8 cellular contexts compared by ENCODE assay signal in genomic region chr1:205285391-205286101, GRCh38. TPM values are rescaled to one million over a fixed set of nuclear protein-coding genes. Genes with fewer than 3 reads are reported as not detected.
DNase-seq lines count a peak whose midpoint lies in the region; ATAC-seq, FAIRE-seq and TF ChIP-seq lines count a peak whose summit lies in the region.

No MANE protein-coding gene starts in this region.

- H3K9me3 ChIP-seq in K562 (replicated peaks; ENCODE audit: control insufficient read depth, insufficient read depth, low read depth, low read length) = no peaks in the 10 kb centered on the region
- H3K9me3 ChIP-seq in naive thymus-derived CD4-positive, alpha-beta T cell (ENCODE audit: control insufficient read depth in 2 of 3, low read length in 3 of 3) = no peaks in the 10 kb centered on the region

- DNase-seq in GM06990 (ENCODE audit: extremely low read depth, insufficient read length) (peak; percentile 67), T follicular helper cell (ENCODE audit: low read depth) (peak; percentile 32), K562 (ENCODE audit: extremely low read depth in 1 of 4, low spot score in 3 of 4) (no peak), NCI-H748 (lab: John Stamatoyannopoulos, UW; ENCODE audit: unreplicated experiment) (no peak), NCI-H526 treated with DMSO at 0.1 percent for 48 hours (lab: John Stamatoyannopoulos, UW) (no peak)
- peak in 8 of 9 donors; percentile 47 to 78 (median 68) for DNase-seq in naive thymus-derived CD4-positive, alpha-beta T cell

- in situ Hi-C loops in K562 (cut with MboI) = no loop called here

- H3K27ac Mint-ChIP-seq in naive thymus-derived CD4-positive, alpha-beta T cell = peak overlapping the region; percentile 90 to 99 (median 97)

- H3K4me2 ChIP-seq in K562 (ENCODE audit: insufficient read depth, low read length) = no peak overlapping the region

- H3K4me1 ChIP-seq in K562 (replicated peaks in 1 of 2; ENCODE audit: control insufficient read depth in 2 of 2, insufficient read depth in 2 of 2, low read length in 2 of 2) = peaks cover 14 to 24% of the 10 kb centered on the region in 2 experiments
- peaks cover 55 to 68% of the 10 kb centered on the region in 2 donors for H3K4me1 ChIP-seq in naive thymus-derived CD4-positive, alpha-beta T cell (ENCODE audit: control insufficient read depth in 2 of 2, insufficient read depth in 2 of 2, low read length in 2 of 2)

- CTCF ChIA-PET in K562 (lab: Yijun Ruan, JAX; ENCODE audit: low intra/inter-chr PET ratio) = no interaction called here
- CTCF ChIA-PET in naive thymus-derived CD4-positive, alpha-beta T cell (lab: Charles Lee) = interaction anchor here (0.7 to 23.1 kb wide), 8 partner anchors 8 to 48 kb away, joined by 3 to 955 read pairs (median 4); partner anchors contain the start of gene NUAK2

- H3K36me3 ChIP-seq in GM06990 (ENCODE audit: control insufficient read depth, insufficient read depth, low read length) (no peaks in the 10 kb centered on the region), K562 (ENCODE audit: control insufficient read depth, insufficient read depth, low read length) (no peaks in the 10 kb centered on the region)
- H3K36me3 ChIP-seq in naive thymus-derived CD4-positive, alpha-beta T cell (ENCODE audit: control insufficient read depth in 2 of 3, insufficient read depth in 3 of 3, low read length in 3 of 3) = no peaks in the 10 kb centered on the region

- no TSS peak for BruUV-seq in K562 (replicated peaks; lab: Mats Ljungman, UMichigan)

- no peak for TF ChIP-seq POLR2A in K562 (conservative IDR thresholded peaks at IDR 0.05)

- H3K9ac ChIP-seq in K562 (ENCODE audit: insufficient read depth in 1 of 2, low read depth in 2 of 2, low read length in 2 of 2) = no peak overlapping the region

- H3K4me3 Mint-ChIP-seq in naive thymus-derived CD4-positive, alpha-beta T cell = peak overlapping the region; percentile 63 to 89 (median 80)

- ATAC-seq in HG02798 (IDR thresholded peaks at IDR 0.05; ENCODE audit: poor library complexity, unreplicated experiment) (peak; percentile 38), K562 (no peak), HG03139 (IDR thresholded peaks at IDR 0.05; ENCODE audit: unreplicated experiment) (no peak)
- peak; percentile 58 for ATAC-seq in naive thymus-derived CD4-positive, alpha-beta T cell

- no peaks in the 10 kb centered on the region for H3K79me2 ChIP-seq in K562 (ENCODE audit: control insufficient read depth, insufficient read depth, low read length)

- H2AFZ ChIP-seq in K562 (ENCODE audit: low read depth, low read length) = peak overlapping the region; percentile 77; the same call in 1 of the 2 replicates

- peaks cover 66 to 94% (median 73%) of the 10 kb centered on the region in 7 donors for H3K4me1 Mint-ChIP-seq in naive thymus-derived CD4-positive, alpha-beta T cell

- intact Hi-C loops in K562 (cut with micrococcal nuclease) = no loop called here
- intact Hi-C loops in naive thymus-derived CD4-positive, alpha-beta T cell (cut with micrococcal nuclease) = loop anchor here (1.0 to 10.0 kb wide), 15 partner anchors 10 to 1991 kb away; partner anchors contain the start of genes NUAK2 (in 2 of the 2), DSTYK (in 1 of the 2), ELK4 (in 1 of the 2) and MDM4 (in 1 of the 2)

- WGBS in K562 (ENCODE audit: insufficient coverage, low coverage, missing lambda C conversion rate) = 60% methylated on average over 11 of the region's 12 CpGs

- H3K36me3 Mint-ChIP-seq in naive thymus-derived CD4-positive, alpha-beta T cell = peaks cover 0 to 7% (median 0%) of the 10 kb centered on the region in 5 donors

- peaks cover 0 to 20% (median 0%) of the 10 kb centered on the region in 5 donors for H3K27me3 Mint-ChIP-seq in naive thymus-derived CD4-positive, alpha-beta T cell

- H3K27me3 ChIP-seq in GM06990 (replicated peaks; ENCODE audit: control insufficient read depth, insufficient read depth, low read length) = no peaks in the 10 kb centered on the region
- H3K27me3 ChIP-seq in K562 (ENCODE audit: control insufficient read depth in 2 of 2, insufficient read depth in 2 of 2, low read length in 2 of 2) = no peaks in the 10 kb centered on the region
- H3K27me3 ChIP-seq in naive thymus-derived CD4-positive, alpha-beta T cell (ENCODE audit: control insufficient read depth in 2 of 2, insufficient read depth in 2 of 2, low read length in 2 of 2) = no peaks in the 10 kb centered on the region

- no peaks in the 10 kb centered on the region for H4K20me1 ChIP-seq in K562 (replicated peaks; ENCODE audit: control insufficient read depth, insufficient read depth, low read length)

- FAIRE-seq in K562 (lab: Jason Lieb, UNC) = no peak

- peaks cover 0 to 8% (median 0%) of the 10 kb centered on the region in 11 donors for H3K9me3 Mint-ChIP-seq in naive thymus-derived CD4-positive, alpha-beta T cell

- TF ChIP-seq EP300 in K562 (IDR thresholded peaks at IDR 0.05; ENCODE audit: low read length) = no peak

- TF ChIP-seq CTCF in GM06990 (IDR thresholded peaks at IDR 0.05; ENCODE audit: insufficient read depth, low read length, poor library complexity, severe bottlenecking) (no peak), K562 (IDR thresholded peaks at IDR 0.05 in 2 of 3, conservative IDR thresholded peaks at IDR 0.05 in 1 of 3; ENCODE audit: insufficient read depth in 2 of 3, low read depth in 1 of 3, low read length in 3 of 3) (no peak)

- POLR2A ChIA-PET in K562 (lab: Yijun Ruan, JAX) = interaction anchor here (0.6 to 0.7 kb wide), 3 partner anchors 45 to 571 kb away, joined by 3 read pairs; no protein-coding TSS in a partner anchor
- POLR2A ChIA-PET in naive thymus-derived CD4-positive, alpha-beta T cell (lab: Charles Lee) = interaction anchor here (0.8 to 22.0 kb wide), 10 partner anchors 8 to 1636 kb away, joined by 3 to 1119 read pairs (median 5); partner anchors contain the start of genes FCMR and NUAK2

- H3K4me3 ChIP-seq in GM06990 (replicated peaks; ENCODE audit: low read depth, low read length) (no peak overlapping the region; the same call in 1 of the 2 replicates), K562 (no peak overlapping the region)
- peak overlapping the region; percentile 60 for H3K4me3 ChIP-seq in naive thymus-derived CD4-positive, alpha-beta T cell (ENCODE audit: low read length)

- TF ChIP-seq RAD21 in K562 (CRISPR knock-in tag; conservative IDR thresholded peaks at IDR 0.05 in 1 of 2, IDR thresholded peaks at IDR 0.05 in 1 of 2) = no peak

- H3K9me1 ChIP-seq in K562 (ENCODE audit: control insufficient read depth, insufficient read depth, low read length) = no peaks in the 10 kb centered on the region

- peak overlapping the region; percentile 25; the same call in 1 of the 3 replicates for H3K27ac ChIP-seq in K562 (ENCODE audit: extremely low read depth, low read depth, low read length)
- H3K27ac ChIP-seq in naive thymus-derived CD4-positive, alpha-beta T cell (ENCODE audit: low read depth, low read length) = peak overlapping the region; percentile 83

TF ChIP-seq in K562, 482 proteins besides CTCF, POLR2A, EP300 and RAD21 (continues in another document):
- TF ChIP-seq ZFX (CRISPR knock-in tag; IDR thresholded peaks at IDR 0.05) = no peak
- TF ChIP-seq ZNF347 (CRISPR knock-in tag; IDR thresholded peaks at IDR 0.05; ENCODE audit: low read depth) = no peak
- no peak for TF ChIP-seq EWSR1 (IDR thresholded peaks at IDR 0.05; ENCODE audit: borderline replicate concordance, low read depth, partially characterized antibody)
- TF ChIP-seq GABPB1 (CRISPR knock-in tag; IDR thresholded peaks at IDR 0.05) = no peak
- TF ChIP-seq ZNF23 (CRISPR knock-in tag; IDR thresholded peaks at IDR 0.05) = no peak

RNA-seq across cellular contexts. Expression of gene NUAK2, which starts 36.0 kb away (rescaled TPM):
- 0.40 and 0.90 TPM in 2 replicates for total RNA-seq in K562 (2011; cell fraction: chromatin; rRNA removed; ENCODE audit: low replicate concordance)
- total RNA-seq in K562 (2011; cell fraction: nucleolus; rRNA removed) = 0.39 and 0.83 TPM in 2 replicates
- total RNA-seq in K562 (2011; cell fraction: nucleoplasm; rRNA removed) = 0.23 and 0.73 TPM in 2 replicates
- total RNA-seq in K562 (2014; rRNA removed) (0.05 and 0.29 TPM in 2 replicates), K562 (2014; rRNA removed; fragmentation: Illumina TruSeq; extraction: Trizol) (0.13 and 0.18 TPM in 2 replicates), K562 (2015; rRNA removed; fragmentation: Illumina TruSeq; extraction: Trizol) (0.14 and 0.15 TPM in 2 replicates), K562 (2021) (0.44 and 0.47 TPM in 2 replicates)
- polyA plus RNA-seq in K562 (2011; rRNA removed) (0.11 and 0.68 TPM in 2 replicates), K562 (2014; fragmentation: Illumina TruSeq; extraction: Trizol) (0.27 and 0.33 TPM in 2 replicates), K562 (2014; fragmentation: Nextera tagmentation; extraction: Ambion mirVana) (under 1 TPM; 0.04 to 0.10 TPM), K562 (2014; rRNA removed) (0.19 and 0.45 TPM in 2 replicates)
- polyA plus RNA-seq in K562 (2011; cell fraction: cytosol; rRNA removed) = 0.19 and 0.37 TPM in 2 replicates
- 0.41 and 0.49 TPM in 2 replicates for polyA plus RNA-seq in K562 (2011; cell fraction: nucleus; rRNA removed)
- polyA plus RNA-seq in K562 (2012) = 0.20 and 0.60 TPM in 2 replicates
- 0.28 and 0.39 TPM in 2 replicates for polyA minus RNA-seq in K562 (2011; rRNA and poly(A)+ RNA removed)
- 0.48 and 0.64 TPM in 2 replicates for polyA minus RNA-seq in K562 (2011; cell fraction: cytosol; rRNA and poly(A)+ RNA removed)
- polyA minus RNA-seq in K562 (2011; cell fraction: nucleus; rRNA and poly(A)+ RNA removed) = 0.54 and 0.78 TPM in 2 replicates
- total RNA-seq in naive thymus-derived CD4-positive, alpha-beta T cell = 10 to 100 TPM in 4 of 5 experiments, 1 to 10 TPM in 1; 9.1 to 57.8 (median 23.0) TPM
- polyA plus RNA-seq in naive thymus-derived CD4-positive, alpha-beta T cell = 10 to 100 TPM; 40.7 to 85.5 TPM

RNA-seq across cellular contexts. Expression of gene TMCC2, which starts 57.8 kb away (rescaled TPM):
- 0.44 and 1.0 TPM in 2 replicates for total RNA-seq in K562 (2011; cell fraction: chromatin; rRNA removed; ENCODE audit: low replicate concordance)
- total RNA-seq in K562 (2011; cell fraction: nucleolus; rRNA removed) = 0.66 and 1.0 TPM in 2 replicates
- 0.51 and 1.1 TPM in 2 replicates for total RNA-seq in K562 (2011; cell fraction: nucleoplasm; rRNA removed)
- 1.5 and 1.6 TPM in 2 replicates for total RNA-seq in K562 (2014; rRNA removed)
- total RNA-seq in K562 (2014; rRNA removed; fragmentation: Illumina TruSeq; extraction: Trizol) = 0.48 and 0.62 TPM in 2 replicates
- 0.94 and 0.98 TPM in 2 replicates for total RNA-seq in K562 (2015; rRNA removed; fragmentation: Illumina TruSeq; extraction: Trizol)
- 1.8 TPM in 2 replicates for total RNA-seq in K562 (2021)
- polyA plus RNA-seq in K562 (2011; rRNA removed) = 0.60 and 1.3 TPM in 2 replicates
- 1.6 and 1.7 TPM in 2 replicates for polyA plus RNA-seq in K562 (2011; cell fraction: cytosol; rRNA removed)
- 1.6 and 1.9 TPM in 2 replicates for polyA plus RNA-seq in K562 (2011; cell fraction: nucleus; rRNA removed)
- polyA plus RNA-seq in K562 (2012) = 2.0 and 6.3 TPM in 2 replicates
- 1.2 and 1.3 TPM in 2 replicates for polyA plus RNA-seq in K562 (2014; fragmentation: Illumina TruSeq; extraction: Trizol)
- under 1 TPM; 0.06 to 0.10 TPM for polyA plus RNA-seq in K562 (2014; fragmentation: Nextera tagmentation; extraction: Ambion mirVana)
- 1.2 and 2.0 TPM in 2 replicates for polyA plus RNA-seq in K562 (2014; rRNA removed)
- polyA minus RNA-seq in K562 (2011; rRNA and poly(A)+ RNA removed) = 0.74 and 1.3 TPM in 2 replicates
- polyA minus RNA-seq in K562 (2011; cell fraction: cytosol; rRNA and poly(A)+ RNA removed) = 0.76 and 2.9 TPM in 2 replicates
- polyA minus RNA-seq in K562 (2011; cell fraction: nucleus; rRNA and poly(A)+ RNA removed) = 0.54 and 1.6 TPM in 2 replicates
- 1 to 10 TPM; 1.1 to 3.6 (median 1.8) TPM for total RNA-seq in naive thymus-derived CD4-positive, alpha-beta T cell
- polyA plus RNA-seq in naive thymus-derived CD4-positive, alpha-beta T cell = under 1 TPM; 0.30 to 0.38 TPM

Comparison
In these comparisons a context has a peak if more than half of its experiments do, and no peak if none do; other contexts are left out.
1. DNase-seq: peak in GM06990 (single experiment), T follicular helper cell (single experiment) and naive thymus-derived CD4-positive, alpha-beta T cell (8 of 9); none in K562 (0 of 4), NCI-H748 (single experiment) and NCI-H526 treated with DMSO at 0.1 percent for 48 hours (single experiment).
2. ATAC-seq: peak in HG02798 (single experiment) and naive thymus-derived CD4-positive, alpha-beta T cell (single experiment); none in K562 (single experiment) and HG03139 (single experiment).
3. RNA of gene NUAK2, which starts 36.0 kb away (total RNA-seq): 9.1 to 57.8 TPM in naive thymus-derived CD4-positive, alpha-beta T cell; 0.05 to 0.90 TPM in K562; every median in the first group is over 4 times any median in the second.